Comparison of ENCODE assay signal across 25 cellular contexts in the genomic region with DNA sequence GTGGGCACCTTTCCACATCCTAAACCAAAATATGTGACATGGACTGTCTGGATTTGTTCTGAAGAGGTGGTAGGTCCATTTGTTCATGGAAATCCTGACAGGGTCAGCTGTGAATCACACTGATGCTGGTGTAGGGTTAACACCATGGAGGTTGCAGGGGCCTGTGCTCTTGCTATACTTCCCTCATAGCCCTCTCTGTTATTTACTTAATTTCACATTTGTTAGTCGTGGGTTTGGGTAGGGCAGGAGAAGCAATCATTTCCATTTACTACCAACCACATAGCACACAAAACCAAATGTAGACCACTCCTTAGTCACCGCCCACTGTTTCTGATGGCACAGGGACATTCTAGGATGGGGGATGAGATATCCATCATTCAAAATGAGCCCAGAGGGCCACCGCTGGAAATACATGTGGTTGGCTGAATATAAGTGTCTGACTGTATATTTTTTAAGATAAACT.
"Had no signal": no experiment of that assay in that cellular context is flagged by ENCODE, and none has a peak within 500 bp of the region (broad histone marks: within the 10 kb centered on the region; RNA-seq: fewer than 3 reads in every experiment).

No MANE protein-coding gene starts in this region.

- H3K36me3 ChIP-seq: breast epithelium, esophagus squamous epithelium, gastroesophageal sphincter had no signal

- H3K27ac ChIP-seq: breast epithelium, coronary artery, esophagus squamous epithelium, gastroesophageal sphincter had no signal

- H3K27me3 ChIP-seq: breast epithelium, esophagus squamous epithelium, gastroesophageal sphincter had no signal

- ATAC-seq: activated CD4-positive, alpha-beta T cell treated with anti-CD3 and anti-CD28 coated beads for 36 hours; activated T-helper 17 cell treated with anti-CD3 and anti-CD28 coated beads, Interleukin-2, amount 50 U/mL, for 72 hours; gastroesophageal sphincter; left cardiac atrium; mucosa of descending colon; naive thymus-derived CD4-positive, alpha-beta T cell; sciatic nerve; stimulated activated memory B cell treated with anti-CD40 and anti-IgM and Interleukin-4, amounts not matched to agents 10 μg/mL and 1 μg/mL and 100 μg/mL, for 72 hours had no signal

- H3K4me1 ChIP-seq: breast epithelium, esophagus squamous epithelium, gastroesophageal sphincter had no signal

- H3K4me2 ChIP-seq: smooth muscle cell had no signal

- H3K9me3 ChIP-seq: breast epithelium, esophagus squamous epithelium, gastroesophageal sphincter, mucosa of descending colon had no signal

- DNase-seq: activated B cell treated with CpG ODN at 0.5 μM for 24 hours; activated CD4-positive, alpha-beta T cell treated with anti-CD3 and anti-CD28 coated beads for 36 hours; activated CD4-positive, alpha-beta T cell treated with anti-CD3 and anti-CD28 coated beads, Interleukin-2, amount 50 U/mL, for 4 hours; activated CD8-positive, alpha-beta memory T cell treated with anti-CD3 and anti-CD28 coated beads for 24 hours; activated CD8-positive, alpha-beta memory T cell treated with anti-CD3 and anti-CD28 coated beads, Interleukin-2, amount 50 U/mL, for 4 hours; activated naive CD4-positive, alpha-beta T cell; activated T-cell treated with anti-CD3 and anti-CD28 coated beads, Interleukin-2, amount 50 U/mL, for 24 hours; amniotic stem cell; esophagus squamous epithelium; head of caudate nucleus; hypothalamus; left cardiac atrium; mesenchymal stem cell; mucosa of descending colon; naive thymus-derived CD4-positive, alpha-beta T cell; posterior cingulate gyrus; stimulated activated CD4-positive, alpha-beta T cell treated with anti-CD3 and anti-CD28 coated beads, Interleukin-15, amount 100 ng/mL, for 24 hours; T-helper 9 cell had no signal

- H3K4me3 ChIP-seq: breast epithelium, coronary artery, esophagus squamous epithelium, gastroesophageal sphincter, mucosa of descending colon, smooth muscle cell had no signal
